In the genomic region with DNA sequence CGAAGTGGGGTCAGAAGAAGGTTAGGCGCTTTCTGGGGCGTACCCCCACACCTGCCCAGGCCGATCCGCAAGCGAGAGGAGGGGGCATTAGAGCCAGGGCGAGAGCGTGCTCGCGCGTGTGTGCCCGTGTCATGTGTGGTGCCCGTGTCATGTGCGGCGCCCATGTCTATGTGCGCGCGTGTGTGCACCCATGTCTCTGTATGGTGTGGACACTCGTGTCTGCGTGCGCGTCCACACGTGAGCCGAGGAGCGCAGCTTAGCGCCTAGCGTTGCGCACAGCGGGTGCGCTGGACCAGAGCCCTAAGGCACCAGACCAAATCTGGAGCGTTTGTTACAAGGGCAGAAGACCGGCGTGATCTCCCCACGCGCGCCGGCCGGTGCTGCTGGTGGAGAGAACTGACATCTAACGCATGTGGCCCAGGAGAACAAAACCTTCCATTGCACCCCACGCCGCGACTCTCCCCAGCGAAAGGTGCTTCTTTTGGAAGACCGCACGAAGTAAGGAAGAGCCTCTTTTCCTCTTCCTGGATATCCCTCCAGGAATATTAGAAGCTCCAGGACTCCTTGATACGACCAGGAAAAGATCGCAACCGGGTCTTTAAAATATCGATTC, we compare ENCODE assay signal across 9 cellular contexts. TPM values are rescaled to one million over a fixed set of nuclear protein-coding genes. Genes with fewer than 3 reads are reported as not detected.
DNase-seq lines count a peak whose midpoint lies in the region; ATAC-seq and TF ChIP-seq lines count a peak whose summit lies in the region.
"Had no signal": no experiment of that assay in that cellular context is flagged by ENCODE, and none has a peak within 500 bp of the region (broad histone marks: within the 10 kb centered on the region; RNA-seq: fewer than 3 reads in every experiment).

No MANE protein-coding gene starts in this region.

- peak overlapping the region; percentile 33 to 58 for H3K9ac ChIP-seq in colonic mucosa (ENCODE audit: low read depth in 2 of 2, low read length in 2 of 2)

- H3K27me3 ChIP-seq in colonic mucosa (peaks cover 12% of the 10 kb centered on the region), right lobe of liver (peaks cover 0 to 4% of the 10 kb centered on the region in 2 donors)

- H3K9me3 ChIP-seq in colonic mucosa (no peaks in the 10 kb centered on the region), right lobe of liver (no peaks in the 10 kb centered on the region)

- DNase-seq in NCI-H2196 (lab: John Stamatoyannopoulos, UW; ENCODE audit: unreplicated experiment) = peak; percentile 27
- DNase-seq in NCI-H2196 treated with DMSO at 0.1 percent for 48 hours (lab: John Stamatoyannopoulos, UW; ENCODE audit: unreplicated experiment) = no peak
- DNase-seq in colonic mucosa = no peak
- DNase-seq in right lobe of liver = peak in 2 of 3 donors; percentile 24 to 43
- DNase-seq in stimulated activated CD4-positive, alpha-beta T cell treated with anti-CD3 and anti-CD28 coated beads, Interleukin-4, amount 100 ng/mL, for 48 hours (ENCODE audit: low read depth in 2 of 2) = peak; percentile 9 to 11
- no peak for DNase-seq in dedifferentiated amniotic fluid mesenchymal stem cell (ENCODE audit: extremely low spot score)
- DNase-seq: DND-41 had no signal

- no peak for TF ChIP-seq CTCF in VCaP (conservative IDR thresholded peaks at IDR 0.05)
- TF ChIP-seq CTCF in colonic mucosa (IDR thresholded peaks at IDR 0.05) = no peak
- TF ChIP-seq CTCF in right lobe of liver (IDR thresholded peaks at IDR 0.05) = no peak

- intact Hi-C loops in colonic mucosa (cut with DNase I) = no loop called here
- intact Hi-C loops in right lobe of liver (cut with DNase I) = no loop called here

- H3K27ac ChIP-seq in VCaP (peak overlapping the region; percentile 21; the same call in 1 of the 2 replicates), colonic mucosa (no peak overlapping the region), right lobe of liver (no peak overlapping the region)

- H3K36me3 ChIP-seq in colonic mucosa = no peaks in the 10 kb centered on the region
- H3K36me3 ChIP-seq in right lobe of liver = no peaks in the 10 kb centered on the region

- peaks cover 6% of the 10 kb centered on the region for H3K4me1 ChIP-seq in colonic mucosa
- peaks cover 0 to 20% (median 3%) of the 10 kb centered on the region in 4 donors for H3K4me1 ChIP-seq in right lobe of liver

- peak; percentile 16 for ATAC-seq in HG03064 (IDR thresholded peaks at IDR 0.05; ENCODE audit: low read depth, unreplicated experiment)
- ATAC-seq in right lobe of liver = peak; percentile 48 to 61 (median 54)

- 3% methylated on average over 6 of the region's 49 CpGs for WGBS in right lobe of liver (ENCODE audit: insufficient coverage, low coverage, low lambda C conversion rate, missing lambda C conversion rate)

- no peak for TF ChIP-seq POLR2A in right lobe of liver (IDR thresholded peaks at IDR 0.05)

- H3K4me3 ChIP-seq in colonic mucosa (peak overlapping the region; percentile 49), right lobe of liver (peak overlapping the region; percentile 29 to 51 (median 47))

RNA-seq across cellular contexts. Expression of gene NIM1K, which starts 0.6 kb away (rescaled TPM):
- total RNA-seq in colonic mucosa (under 1 TPM in 1 of 2 donors, not detected in 1; 0.42 TPM), right lobe of liver (under 1 TPM in 4 of 6 experiments, not detected in 2; 0.06 to 0.55 (median 0.12) TPM)

Comparison
In these comparisons a context has a peak if more than half of its experiments do, and no peak if none do; other contexts are left out.
1. DNase-seq: peak in NCI-H2196 (single experiment), right lobe of liver (2 of 3) and stimulated activated CD4-positive, alpha-beta T cell treated with anti-CD3 and anti-CD28 coated beads, Interleukin-4, amount 100 ng/mL, for 48 hours (2 of 2); none in NCI-H2196 treated with DMSO at 0.1 percent for 48 hours (single experiment), colonic mucosa (single experiment) and dedifferentiated amniotic fluid mesenchymal stem cell (single experiment).